In genomic region chr2:18230668-18231067, GRCh38 we compare ENCODE assay signal across 28 cellular contexts.
"Had no signal": no experiment of that assay in that cellular context is flagged by ENCODE, and none has a peak within 500 bp of the region (broad histone marks: within the 10 kb centered on the region; RNA-seq: fewer than 3 reads in every experiment).

No MANE protein-coding gene starts in this region.

- H3K4me3 ChIP-seq: colonic mucosa, coronary artery, dorsolateral prefrontal cortex, esophagus muscularis mucosa, esophagus squamous epithelium, gastrocnemius medialis, gastroesophageal sphincter, heart left ventricle, heart right ventricle had no signal

- FAIRE-seq: colon, endometrium, endothelial cell of umbilical vein, frontal cortex had no signal

- H3K27ac ChIP-seq: colonic mucosa, coronary artery, dorsolateral prefrontal cortex, epithelial cell of prostate, esophagus muscularis mucosa, esophagus squamous epithelium, foreskin keratinocyte, gastrocnemius medialis, gastroesophageal sphincter, heart left ventricle, heart right ventricle had no signal

- H3K36me3 ChIP-seq: colonic mucosa, esophagus muscularis mucosa, esophagus squamous epithelium, gastrocnemius medialis, gastroesophageal sphincter, heart left ventricle, heart right ventricle had no signal

- H3K27me3 ChIP-seq: colonic mucosa, esophagus muscularis mucosa, gastrocnemius medialis, heart left ventricle, heart right ventricle had no signal

- ATAC-seq: effector memory CD8-positive, alpha-beta T cell; esophagus mucosa; foreskin keratinocyte; gastrocnemius medialis; gastroesophageal sphincter; heart left ventricle; heart right ventricle had no signal

- H3K4me1 ChIP-seq: colonic mucosa, esophagus muscularis mucosa, esophagus squamous epithelium, foreskin keratinocyte, gastrocnemius medialis, gastroesophageal sphincter, heart left ventricle, heart right ventricle had no signal

- DNase-seq: colonic mucosa; cortex of kidney; dermis blood vessel endothelial cell; dorsolateral prefrontal cortex; effector CD4-positive, alpha-beta T cell; effector CD8-positive, alpha-beta T cell; effector memory CD4-positive, alpha-beta T cell; effector memory CD8-positive, alpha-beta T cell; endodermal cell; erythroblast; esophagus squamous epithelium; foreskin fibroblast; foreskin keratinocyte; foreskin melanocyte; gastrocnemius medialis; glutamatergic neuron; head of caudate nucleus; heart left ventricle; heart right ventricle had no signal

- H3K9me3 ChIP-seq: colonic mucosa, esophagus muscularis mucosa, esophagus squamous epithelium, gastrocnemius medialis, gastroesophageal sphincter, heart left ventricle, heart right ventricle had no signal
